Comparison of ENCODE assay signal across 14 cellular contexts in genomic region chr3:114587973-114588372, GRCh38.
A peak's percentile ranks its signal among the peaks of the same experiment; 100 is the strongest.
DNase-seq lines count a peak whose midpoint lies in the region; ATAC-seq and TF ChIP-seq lines count a peak whose summit lies in the region.
"Had no signal": no experiment of that assay in that cellular context is flagged by ENCODE, and none has a peak within 500 bp of the region (broad histone marks: within the 10 kb centered on the region; RNA-seq: fewer than 3 reads in every experiment).

No MANE protein-coding gene starts in this region.

- H3K36me3 Mint-ChIP-seq in memory B cell: no peaks in the 10 kb centered on the region

- no peak overlapping the region for H3K4me3 ChIP-seq in psoas muscle
- no peak overlapping the region for H3K4me3 ChIP-seq in ovary
- no peak overlapping the region for H3K4me3 ChIP-seq in tibial nerve
- H3K4me3 ChIP-seq: GM23248 had no signal

- 95 to 98% (median 95%) methylated on average over 5 of the region's 5 CpGs for WGBS in psoas muscle, 3 donors
- 97 to 98% (median 97%) methylated on average over 5 of the region's 5 CpGs for WGBS in ovary, 3 donors
- 73 to 78% methylated on average over 5 of the region's 5 CpGs for WGBS in tibial nerve, 2 donors

- TF ChIP-seq POLR2A in ovary (IDR thresholded peaks at IDR 0.05) (no peak), tibial nerve (IDR thresholded peaks at IDR 0.05) (no peak)

- H3K27me3 Mint-ChIP-seq in memory B cell: no peaks in the 10 kb centered on the region
- H3K27me3 Mint-ChIP-seq: CD4-positive, alpha-beta memory T cell had no signal

- H3K4me3 Mint-ChIP-seq in memory B cell: no peak overlapping the region
- H3K4me3 Mint-ChIP-seq: CD4-positive, alpha-beta memory T cell; HFFc6 had no signal

- no peaks in the 10 kb centered on the region for H3K27me3 ChIP-seq in psoas muscle (ENCODE audit: insufficient read depth in 3 of 3, low read length in 2 of 3)
- H3K27me3 ChIP-seq in ovary: no peaks in the 10 kb centered on the region
- no peaks in the 10 kb centered on the region for H3K27me3 ChIP-seq in tibial nerve

- TF ChIP-seq EP300 in ovary (IDR thresholded peaks at IDR 0.05): no peak
- no peak for TF ChIP-seq EP300 in tibial nerve (IDR thresholded peaks at IDR 0.05)

- H3K4me1 ChIP-seq in psoas muscle: peaks cover 40% of the 10 kb centered on the region
- H3K4me1 ChIP-seq in ovary (ENCODE audit: insufficient read depth): no peaks in the 10 kb centered on the region
- H3K4me1 ChIP-seq in tibial nerve: peaks cover 0 to 31% (median 0%) of the 10 kb centered on the region in 4 donors

- ATAC-seq in memory B cell (ENCODE audit: low read depth) (no peak), psoas muscle (no peak)

- no peaks in the 10 kb centered on the region for H3K9me3 ChIP-seq in psoas muscle
- no peaks in the 10 kb centered on the region for H3K9me3 ChIP-seq in ovary
- H3K9me3 ChIP-seq in tibial nerve: no peaks in the 10 kb centered on the region

- DNase-seq in NCI-H1048 (lab: John Stamatoyannopoulos, UW): peak; percentile 55
- DNase-seq in memory B cell (ENCODE audit: low spot score in 2 of 2): no peak
- DNase-seq in psoas muscle: no peak
- no peak for DNase-seq in HuH-7 (ENCODE audit: low spot score)
- DNase-seq in ovary: no peak
- DNase-seq in tibial nerve (ENCODE audit: low spot score in 2 of 2): no peak
- DNase-seq: C1 segment of cervical spinal cord; Calu3; CD4-positive, alpha-beta memory T cell; COR-L47; DND-41; GM23248; H7; HFFc6 had no signal

- H3K4me1 Mint-ChIP-seq in memory B cell: peaks cover 15% of the 10 kb centered on the region

- H3K36me3 ChIP-seq in psoas muscle (ENCODE audit: insufficient read depth in 1 of 2, low read depth in 1 of 2) (no peaks in the 10 kb centered on the region), ovary (no peaks in the 10 kb centered on the region), tibial nerve (no peaks in the 10 kb centered on the region)

- TF ChIP-seq CTCF in psoas muscle (IDR thresholded peaks at IDR 0.05) (no peak), ovary (IDR thresholded peaks at IDR 0.05) (no peak), tibial nerve (IDR thresholded peaks at IDR 0.05) (no peak)

- H3K27ac Mint-ChIP-seq in memory B cell: peak overlapping the region; percentile 61
- H3K27ac Mint-ChIP-seq: CD4-positive, alpha-beta memory T cell; HFFc6 had no signal

- intact Hi-C loops in psoas muscle (cut with DNase I) (no loop called here), ovary (cut with DNase I) (no loop called here)

- H3K27ac ChIP-seq in psoas muscle: peak overlapping the region; percentile 13
- H3K27ac ChIP-seq in ovary: no peak overlapping the region
- H3K27ac ChIP-seq in tibial nerve: no peak overlapping the region
- H3K27ac ChIP-seq: GM23248 had no signal

- H3K9me3 Mint-ChIP-seq in memory B cell: no peaks in the 10 kb centered on the region
- H3K9me3 Mint-ChIP-seq: CD4-positive, alpha-beta memory T cell; HFFc6 had no signal
